Comparison of ENCODE assay signal across 22 cellular contexts in the genomic region with DNA sequence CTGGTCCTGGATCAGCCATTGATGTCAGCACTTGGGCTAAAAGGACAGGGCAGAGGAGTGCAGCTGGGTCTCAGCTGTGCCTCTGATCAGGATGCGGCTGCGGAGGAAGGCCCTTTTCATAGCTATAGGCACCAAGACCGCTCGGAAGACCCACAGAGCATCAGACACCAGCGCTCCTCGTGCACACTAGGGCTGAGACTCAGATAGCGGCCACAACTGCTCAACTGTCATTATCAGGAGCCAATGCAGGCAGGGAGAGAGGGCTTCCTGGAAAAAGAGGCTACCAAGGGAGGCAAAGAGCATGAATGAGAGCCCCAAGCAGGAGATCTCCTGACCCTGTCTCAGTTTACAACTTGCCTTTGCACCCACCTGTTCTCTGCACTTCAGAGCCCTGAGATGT. TPM values are rescaled to one million over a fixed set of nuclear protein-coding genes. Genes with fewer than 3 reads are reported as not detected.
A peak's percentile ranks its signal among the peaks of the same experiment; 100 is the strongest.
DNase-seq lines count a peak whose midpoint lies in the region; ATAC-seq, FAIRE-seq and TF ChIP-seq lines count a peak whose summit lies in the region.
"Had no signal": no experiment of that assay in that cellular context is flagged by ENCODE, and none has a peak within 500 bp of the region (broad histone marks: within the 10 kb centered on the region; RNA-seq: fewer than 3 reads in every experiment).

No MANE protein-coding gene starts in this region.

- H3K9ac ChIP-seq in neuronal stem cell (ENCODE audit: low read depth, low read length, poor library complexity): no peak overlapping the region

- no peaks in the 10 kb centered on the region for H3K4me1 ChIP-seq in neuronal stem cell (ENCODE audit: control insufficient read depth in 2 of 2, insufficient read depth in 1 of 2, low read depth in 1 of 2, low read length in 2 of 2)

- peak overlapping the region; percentile 26 for H3K27ac Mint-ChIP-seq in activated T-helper 1 cell treated with anti-CD3 and anti-CD28 coated beads, Interleukin-12 subunit alpha, Interleukin-12 subunit beta, Interleukin-2, Interleukin-4 antibody, amounts not matched to agents 30 ng/mL and 10 ng/mL and 1 ng/mL, durations not matched to agents 14 hours and 24 hours and 36 hours
- H3K27ac Mint-ChIP-seq: HFFc6 had no signal

- no peaks in the 10 kb centered on the region for H3K9me3 ChIP-seq in neuronal stem cell (replicated peaks in 1 of 2; ENCODE audit: control insufficient read depth in 2 of 2, insufficient read depth in 1 of 2, low read depth in 1 of 2, low read length in 2 of 2)
- H3K9me3 ChIP-seq: A549, Caco-2 had no signal

- no peak overlapping the region for H3K4ac ChIP-seq in neuronal stem cell (ENCODE audit: low read length)

- H2BK12ac ChIP-seq in neuronal stem cell (ENCODE audit: low read length): no peak overlapping the region

- H3K4me1 Mint-ChIP-seq in activated T-helper 1 cell treated with anti-CD3 and anti-CD28 coated beads, Interleukin-12 subunit alpha, Interleukin-12 subunit beta, Interleukin-2, Interleukin-4 antibody, amounts not matched to agents 30 ng/mL and 10 ng/mL and 1 ng/mL, durations not matched to agents 14 hours and 24 hours and 36 hours (ENCODE audit: low read depth): peaks cover 17% of the 10 kb centered on the region

- H3K23ac ChIP-seq in neuronal stem cell (ENCODE audit: low read depth, low read length, poor library complexity): no peak overlapping the region

- H2BK5ac ChIP-seq in neuronal stem cell (ENCODE audit: low read length): no peak overlapping the region

- H3K27me3 ChIP-seq in neuronal stem cell (ENCODE audit: control insufficient read depth in 3 of 3, insufficient read depth in 3 of 3, low read depth in 1 of 3, low read length in 3 of 3): peaks cover 0 to 1% (median 0%) of the 10 kb centered on the region in 3 experiments

- no peak overlapping the region for H4K91ac ChIP-seq in neuronal stem cell (ENCODE audit: low read depth, low read length, poor library complexity)

- H3K27me3 Mint-ChIP-seq in activated T-helper 1 cell treated with anti-CD3 and anti-CD28 coated beads, Interleukin-12 subunit alpha, Interleukin-12 subunit beta, Interleukin-2, Interleukin-4 antibody, amounts not matched to agents 30 ng/mL and 10 ng/mL and 1 ng/mL, durations not matched to agents 14 hours and 24 hours and 36 hours (ENCODE audit: insufficient read depth): no peaks in the 10 kb centered on the region
- H3K27me3 Mint-ChIP-seq: CD4-positive, alpha-beta T cell had no signal

- peak overlapping the region; percentile 36 for H3K18ac ChIP-seq in neuronal stem cell (ENCODE audit: low read length)

- H3K14ac ChIP-seq in neuronal stem cell (ENCODE audit: low read length): no peak overlapping the region

- H2BK15ac ChIP-seq in neuronal stem cell (ENCODE audit: low read length): peak overlapping the region; percentile 74

- no peak overlapping the region for H3K27ac ChIP-seq in neuronal stem cell (replicated peaks; ENCODE audit: low read length)
- H3K27ac ChIP-seq: 22Rv1, C4-2B, HL-60 had no signal

- H3K79me1 ChIP-seq in neuronal stem cell (ENCODE audit: low read depth, low read length): peaks cover 2% of the 10 kb centered on the region

- H3K4me3 Mint-ChIP-seq in activated T-helper 1 cell treated with anti-CD3 and anti-CD28 coated beads, Interleukin-12 subunit alpha, Interleukin-12 subunit beta, Interleukin-2, Interleukin-4 antibody, amounts not matched to agents 30 ng/mL and 10 ng/mL and 1 ng/mL, durations not matched to agents 14 hours and 24 hours and 36 hours: no peak overlapping the region
- H3K4me3 Mint-ChIP-seq: CD4-positive, alpha-beta T cell; HFFc6 had no signal

- FAIRE-seq in RCC 7860 (lab: Jason Lieb, UNC): no peak
- FAIRE-seq: A549, D721Med, G401.6, GM12892, GM18507 had no signal

- no peak for ATAC-seq in GM18870 (IDR thresholded peaks at IDR 0.05; ENCODE audit: unreplicated experiment)
- ATAC-seq: A549, HCT116 had no signal

- peak; percentile 52 for DNase-seq in OCI-M1 (lab: John Stamatoyannopoulos, UW)
- DNase-seq in activated T-helper 1 cell treated with anti-CD3 and anti-CD28 coated beads, Interleukin-12 subunit alpha, Interleukin-12 subunit beta, Interleukin-2, Interleukin-4 antibody, amounts not matched to agents 30 ng/mL and 10 ng/mL and 1 ng/mL, durations not matched to agents 14 hours and 24 hours and 36 hours (ENCODE audit: low spot score): no peak
- peak; percentile 40 to 59 for DNase-seq in erythroblast (lab: John Stamatoyannopoulos, UW)
- DNase-seq in neuronal stem cell (ENCODE audit: low spot score): no peak
- no peak for DNase-seq in RCC 7860 (ENCODE audit: low spot score)
- no peak for DNase-seq in NCI-H2196 (lab: John Stamatoyannopoulos, UW; ENCODE audit: unreplicated experiment)
- DNase-seq: AML-193; Caco-2; CD4-positive, alpha-beta T cell; GOT3; H7; HFFc6 had no signal

- H2AK5ac ChIP-seq in neuronal stem cell (ENCODE audit: low read depth, low read length): no peak overlapping the region

- no peak overlapping the region for H2BK120ac ChIP-seq in neuronal stem cell (ENCODE audit: low read depth, low read length)

- no peak overlapping the region for H2AFZ ChIP-seq in neuronal stem cell (ENCODE audit: low read length)

- no peaks in the 10 kb centered on the region for H3K9me3 Mint-ChIP-seq in activated T-helper 1 cell treated with anti-CD3 and anti-CD28 coated beads, Interleukin-12 subunit alpha, Interleukin-12 subunit beta, Interleukin-2, Interleukin-4 antibody, amounts not matched to agents 30 ng/mL and 10 ng/mL and 1 ng/mL, durations not matched to agents 14 hours and 24 hours and 36 hours
- H3K9me3 Mint-ChIP-seq: CD4-positive, alpha-beta T cell; HFFc6 had no signal

- H3K4me3 ChIP-seq in neuronal stem cell (ENCODE audit: low read length in 2 of 2): no peak overlapping the region
- H3K4me3 ChIP-seq: A549 had no signal

- H3K4me2 ChIP-seq in neuronal stem cell (ENCODE audit: insufficient read depth, low read length, poor library complexity, severe bottlenecking): no peak overlapping the region
- H3K4me2 ChIP-seq: A549 had no signal

- TF ChIP-seq POLR2A in erythroblast (IDR thresholded peaks at IDR 0.05; ENCODE audit: low read length): no peak

- no peak overlapping the region for H4K8ac ChIP-seq in neuronal stem cell (ENCODE audit: low read depth, low read length)

- no peaks in the 10 kb centered on the region for H3K36me3 Mint-ChIP-seq in activated T-helper 1 cell treated with anti-CD3 and anti-CD28 coated beads, Interleukin-12 subunit alpha, Interleukin-12 subunit beta, Interleukin-2, Interleukin-4 antibody, amounts not matched to agents 30 ng/mL and 10 ng/mL and 1 ng/mL, durations not matched to agents 14 hours and 24 hours and 36 hours (ENCODE audit: low read depth)

- intact Hi-C loops in activated T-helper 1 cell treated with anti-CD3 and anti-CD28 coated beads, Interleukin-12 subunit alpha, Interleukin-12 subunit beta, Interleukin-2, Interleukin-4 antibody, amounts not matched to agents 30 ng/mL and 10 ng/mL and 1 ng/mL, durations not matched to agents 14 hours and 24 hours and 36 hours (cut with micrococcal nuclease): no loop called here

- no peaks in the 10 kb centered on the region for H3K36me3 ChIP-seq in neuronal stem cell (replicated peaks in 1 of 2; ENCODE audit: control insufficient read depth in 2 of 2, insufficient read depth in 2 of 2, low read length in 2 of 2)

- no CpG with 5 or more reads among the region's 7 CpGs for WGBS in neuronal stem cell (ENCODE audit: extremely low coverage in 2 of 2, insufficient read length in 2 of 2, insufficient replicate concordance in 1 of 2), 2 donors

RNA-seq across cellular contexts. Expression of a gene that starts 41.7 kb away (rescaled TPM):
- 154 and 155 TPM in 2 replicates for total RNA-seq in activated T-helper 1 cell treated with anti-CD3 and anti-CD28 coated beads, Interleukin-12 subunit alpha, Interleukin-12 subunit beta, Interleukin-2, Interleukin-4 antibody, amounts not matched to agents 30 ng/mL and 10 ng/mL and 1 ng/mL, durations not matched to agents 14 hours and 24 hours and 36 hours
- 134 TPM for polyA plus RNA-seq in neuronal stem cell (2013, experiment 1 of 2)
- 128 TPM for polyA plus RNA-seq in neuronal stem cell (2013, experiment 2 of 2)

RNA-seq across cellular contexts. Expression of a gene that starts 47.2 kb away (rescaled TPM):
- 18.0 and 22.1 TPM in 2 replicates for total RNA-seq in activated T-helper 1 cell treated with anti-CD3 and anti-CD28 coated beads, Interleukin-12 subunit alpha, Interleukin-12 subunit beta, Interleukin-2, Interleukin-4 antibody, amounts not matched to agents 30 ng/mL and 10 ng/mL and 1 ng/mL, durations not matched to agents 14 hours and 24 hours and 36 hours
- 6.9 TPM for polyA plus RNA-seq in neuronal stem cell (2013, experiment 1 of 2)
- 5.5 TPM for polyA plus RNA-seq in neuronal stem cell (2013, experiment 2 of 2)

RNA-seq across cellular contexts. Expression of a gene that starts 55.9 kb away (rescaled TPM):
- 3.8 and 4.4 TPM in 2 replicates for total RNA-seq in activated T-helper 1 cell treated with anti-CD3 and anti-CD28 coated beads, Interleukin-12 subunit alpha, Interleukin-12 subunit beta, Interleukin-2, Interleukin-4 antibody, amounts not matched to agents 30 ng/mL and 10 ng/mL and 1 ng/mL, durations not matched to agents 14 hours and 24 hours and 36 hours
- polyA plus RNA-seq in neuronal stem cell (2013, experiment 1 of 2): 2.0 TPM
- 1.5 TPM for polyA plus RNA-seq in neuronal stem cell (2013, experiment 2 of 2)

Comparison
In these comparisons a context has a peak if more than half of its experiments do, and no peak if none do; other contexts are left out.
1. DNase-seq: peak in OCI-M1 (single experiment) and erythroblast (2 of 2); none in activated T-helper 1 cell treated with anti-CD3 and anti-CD28 coated beads, Interleukin-12 subunit alpha, Interleukin-12 subunit beta, Interleukin-2, Interleukin-4 antibody, amounts not matched to agents 30 ng/mL and 10 ng/mL and 1 ng/mL, durations not matched to agents 14 hours and 24 hours and 36 hours (single experiment), neuronal stem cell (single experiment), RCC 7860 (single experiment) and NCI-H2196 (single experiment).